ENCODE assay signal across 8 cellular contexts in genomic region chr6:24766685-24767462, GRCh38. TPM values are rescaled to one million over a fixed set of nuclear protein-coding genes. Genes with fewer than 3 reads are reported as not detected.
DNase-seq lines count a peak whose midpoint lies in the region; ATAC-seq, FAIRE-seq and TF ChIP-seq lines count a peak whose summit lies in the region.

No MANE protein-coding gene starts in this region.

- no peak overlapping the region for H3K4me3 ChIP-seq in colonic mucosa
- no peak overlapping the region for H3K4me3 ChIP-seq in neural cell (ENCODE audit: low read length)

- TF ChIP-seq POLR2A in GM12891 (IDR thresholded peaks at IDR 0.05; ENCODE audit: low read depth, low read length) = no peak

- peak; percentile 70 for DNase-seq in COLO829 (ENCODE audit: low spot score)
- peak; percentile 61 for DNase-seq in NCI-H69 (lab: John Stamatoyannopoulos, UW)
- no peak for DNase-seq in colonic mucosa
- no peak for DNase-seq in globus pallidus (ENCODE audit: low spot score)
- no peak for DNase-seq in activated CD4-positive, alpha-beta T cell treated with anti-CD3 and anti-CD28 coated beads for 48 hours
- no peak for DNase-seq in GM12891 (ENCODE audit: insufficient read length, low spot score)

- no peak overlapping the region for H3K27ac ChIP-seq in colonic mucosa
- H3K27ac ChIP-seq in neural cell (ENCODE audit: low read length) = no peak overlapping the region

- no peak for FAIRE-seq in GM12891 (lab: Jason Lieb, UNC)

- no peaks in the 10 kb centered on the region for H3K27me3 ChIP-seq in colonic mucosa
- no peaks in the 10 kb centered on the region for H3K27me3 ChIP-seq in neural cell (ENCODE audit: insufficient read depth, low read depth, low read length)

- H4K20me1 ChIP-seq in neural cell (ENCODE audit: insufficient read depth) = no peaks in the 10 kb centered on the region

- no peaks in the 10 kb centered on the region for H3K9me2 ChIP-seq in neural cell (ENCODE audit: insufficient read depth, low read length)

- no peaks in the 10 kb centered on the region for H3K4me1 ChIP-seq in colonic mucosa

- TF ChIP-seq CTCF in colonic mucosa (IDR thresholded peaks at IDR 0.05) (peak; percentile 24), neural cell (IDR thresholded peaks at IDR 0.05; ENCODE audit: poor library complexity, severe bottlenecking) (peak; percentile 46)

- no peak overlapping the region for H2AFZ ChIP-seq in neural cell (ENCODE audit: low read depth, low read length)

- H3K79me2 ChIP-seq in neural cell (replicated peaks; ENCODE audit: insufficient read depth, low read length) = no peaks in the 10 kb centered on the region

- no peak overlapping the region for H3K4me2 ChIP-seq in neural cell (ENCODE audit: low read length)

- no peaks in the 10 kb centered on the region for H3F3A ChIP-seq in neural cell (ENCODE audit: insufficient read depth, low read length, poor library complexity, severe bottlenecking)

- TF ChIP-seq RAD21 in neural cell (conservative IDR thresholded peaks at IDR 0.05) = peak; percentile 41

- H3K9me3 ChIP-seq in colonic mucosa = no peaks in the 10 kb centered on the region
- H3K9me3 ChIP-seq in neural cell (ENCODE audit: low read length) = no peaks in the 10 kb centered on the region

- no peak overlapping the region for H3K9ac ChIP-seq in colonic mucosa (ENCODE audit: low read depth in 2 of 2, low read length in 2 of 2)
- no peak overlapping the region for H3K9ac ChIP-seq in neural cell (ENCODE audit: low read length)

- H3K36me3 ChIP-seq in colonic mucosa (no peaks in the 10 kb centered on the region), neural cell (ENCODE audit: insufficient read depth, low read length) (no peaks in the 10 kb centered on the region)

- intact Hi-C loops in colonic mucosa (cut with DNase I) = loop anchor here (5.0 kb wide), 1 partner anchor 185 kb away; no protein-coding TSS in a partner anchor

- ATAC-seq in GM21717 (IDR thresholded peaks at IDR 0.05; ENCODE audit: unreplicated experiment) = peak; percentile 52

- TF ChIP-seq EP300 in neural cell (conservative IDR thresholded peaks at IDR 0.05; ENCODE audit: poor library complexity, severe bottlenecking) = no peak

TF ChIP-seq in neural cell, 6 proteins besides CTCF, POLR2A, EP300 and RAD21:
- TF ChIP-seq EZH2 (IDR thresholded peaks at IDR 0.05; ENCODE audit: borderline replicate concordance, insufficient read depth, low read length, poor library complexity, severe bottlenecking) (no peak), POLR2AphosphoS5 (IDR thresholded peaks at IDR 0.05) (no peak), MXI1 (conservative IDR thresholded peaks at IDR 0.05; ENCODE audit: poor library complexity, severe bottlenecking) (no peak), SMC3 (conservative IDR thresholded peaks at IDR 0.05; ENCODE audit: poor library complexity) (peak; percentile 27), REST (IDR thresholded peaks at IDR 0.05; ENCODE audit: borderline replicate concordance) (no peak)
TF ChIP-seq in neural cell: peak in this region for 1.

TF ChIP-seq in GM12891, 5 proteins besides CTCF, POLR2A, EP300 and RAD21:
- no peak for TF ChIP-seq POLR2AphosphoS5 (IDR thresholded peaks at IDR 0.05; ENCODE audit: low read depth, low read length)
- TF ChIP-seq TAF1 (IDR thresholded peaks at IDR 0.05; ENCODE audit: low read depth, low read length) = no peak
- TF ChIP-seq PAX5 (IDR thresholded peaks at IDR 0.05; ENCODE audit: insufficient read depth, low read length, severe bottlenecking) = no peak
- no peak for TF ChIP-seq SPI1 (IDR thresholded peaks at IDR 0.05; ENCODE audit: low read depth, low read length)
- no peak for TF ChIP-seq POU2F2 (IDR thresholded peaks at IDR 0.05; ENCODE audit: low read depth, low read length)

RNA-seq across cellular contexts. Expression of gene GMNN, which starts 7.9 kb away (rescaled TPM):
- total RNA-seq in colonic mucosa = 10 to 100 TPM; 83.8 to 95.8 TPM
- 11.5 and 13.8 TPM in 2 replicates for polyA plus RNA-seq in neural cell
- 7.3 and 9.3 TPM in 2 replicates for polyA minus RNA-seq in neural cell
- polyA plus RNA-seq in GM12891 (2012; ENCODE audit: low read depth, missing spikeins) = 38.9 TPM

RNA-seq across cellular contexts. Expression of gene ARMH2, which starts 31.8 kb away (rescaled TPM):
- total RNA-seq in colonic mucosa = not detected
- polyA plus RNA-seq in neural cell = 0.73 TPM in 1 of 2 replicates, not detected in the other
- polyA minus RNA-seq in neural cell = 0.93 TPM in 1 of 2 replicates, not detected in the other
- polyA plus RNA-seq in GM12891 (2012; ENCODE audit: low read depth, missing spikeins) = not detected

RNA-seq across cellular contexts. Expression of gene C6orf62, which starts 47.9 kb away (rescaled TPM):
- total RNA-seq in colonic mucosa = 10 to 100 TPM; 70.5 to 85.3 TPM
- 105 and 107 TPM in 2 replicates for polyA plus RNA-seq in neural cell
- polyA minus RNA-seq in neural cell = 82.0 and 96.9 TPM in 2 replicates
- 51.0 TPM for polyA plus RNA-seq in GM12891 (2012; ENCODE audit: low read depth, missing spikeins)

Comparison
In these comparisons a context has a peak if more than half of its experiments do, and no peak if none do; other contexts are left out.
1. DNase-seq: peak in COLO829 (single experiment) and NCI-H69 (single experiment); none in colonic mucosa (single experiment), globus pallidus (single experiment), activated CD4-positive, alpha-beta T cell treated with anti-CD3 and anti-CD28 coated beads for 48 hours (single experiment) and GM12891 (single experiment).